ENCODE assay signal across 1 cellular context in genomic region chr12:6542209-6543009, GRCh38.
TF ChIP-seq lines count a peak whose summit lies in the region.

No MANE protein-coding gene starts in this region.

TF ChIP-seq in HepG2, 621 proteins besides CTCF, POLR2A, EP300 and RAD21 (continued from another document and continues in another):
- TF ChIP-seq, protein P1, sequence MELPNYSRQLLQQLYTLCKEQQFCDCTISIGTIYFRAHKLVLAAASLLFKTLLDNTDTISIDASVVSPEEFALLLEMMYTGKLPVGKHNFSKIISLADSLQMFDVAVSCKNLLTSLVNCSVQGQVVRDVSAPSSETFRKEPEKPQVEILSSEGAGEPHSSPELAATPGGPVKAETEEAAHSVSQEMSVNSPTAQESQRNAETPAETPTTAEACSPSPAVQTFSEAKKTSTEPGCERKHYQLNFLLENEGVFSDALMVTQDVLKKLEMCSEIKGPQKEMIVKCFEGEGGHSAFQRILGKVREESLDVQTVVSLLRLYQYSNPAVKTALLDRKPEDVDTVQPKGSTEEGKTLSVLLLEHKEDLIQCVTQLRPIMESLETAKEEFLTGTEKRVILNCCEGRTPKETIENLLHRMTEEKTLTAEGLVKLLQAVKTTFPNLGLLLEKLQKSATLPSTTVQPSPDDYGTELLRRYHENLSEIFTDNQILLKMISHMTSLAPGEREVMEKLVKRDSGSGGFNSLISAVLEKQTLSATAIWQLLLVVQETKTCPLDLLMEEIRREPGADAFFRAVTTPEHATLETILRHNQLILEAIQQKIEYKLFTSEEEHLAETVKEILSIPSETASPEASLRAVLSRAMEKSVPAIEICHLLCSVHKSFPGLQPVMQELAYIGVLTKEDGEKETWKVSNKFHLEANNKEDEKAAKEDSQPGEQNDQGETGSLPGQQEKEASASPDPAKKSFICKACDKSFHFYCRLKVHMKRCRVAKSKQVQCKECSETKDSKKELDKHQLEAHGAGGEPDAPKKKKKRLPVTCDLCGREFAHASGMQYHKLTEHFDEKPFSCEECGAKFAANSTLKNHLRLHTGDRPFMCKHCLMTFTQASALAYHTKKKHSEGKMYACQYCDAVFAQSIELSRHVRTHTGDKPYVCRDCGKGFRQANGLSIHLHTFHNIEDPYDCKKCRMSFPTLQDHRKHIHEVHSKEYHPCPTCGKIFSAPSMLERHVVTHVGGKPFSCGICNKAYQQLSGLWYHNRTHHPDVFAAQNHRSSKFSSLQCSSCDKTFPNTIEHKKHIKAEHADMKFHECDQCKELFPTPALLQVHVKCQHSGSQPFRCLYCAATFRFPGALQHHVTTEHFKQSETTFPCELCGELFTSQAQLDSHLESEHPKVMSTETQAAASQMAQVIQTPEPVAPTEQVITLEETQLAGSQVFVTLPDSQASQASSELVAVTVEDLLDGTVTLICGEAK (IDR thresholded peaks at IDR 0.05) = no peak
- TF ChIP-seq, protein P1 (CRISPR knock-in tag; IDR thresholded peaks at IDR 0.05) = peak; percentile 56
- TF ChIP-seq EED (CRISPR knock-in tag; IDR thresholded peaks at IDR 0.05) (no peak), MXI1 (IDR thresholded peaks at IDR 0.05; ENCODE audit: borderline replicate concordance, low read depth, low read length) (peak; percentile 77; the same call in 1 of the 3 replicates), SPEN (CRISPR knock-in tag; IDR thresholded peaks at IDR 0.05; ENCODE audit: low read depth) (peak; percentile 61; the same call in 1 of the 2 replicates), HHEX (CRISPR knock-in tag; IDR thresholded peaks at IDR 0.05) (no peak), TBL1XR1 (IDR thresholded peaks at IDR 0.05; ENCODE audit: borderline replicate concordance, low read length, partially characterized antibody) (peak; percentile 19), ZNF205 (CRISPR knock-in tag; IDR thresholded peaks at IDR 0.05) (no peak), TCF7L2 (IDR thresholded peaks at IDR 0.05; ENCODE audit: low read depth, low read length) (no peak), SOX5 (CRISPR knock-in tag; IDR thresholded peaks at IDR 0.05; ENCODE audit: borderline replicate concordance) (peak; percentile 84; the same call in 1 of the 2 replicates), FOXA3 (CRISPR knock-in tag; IDR thresholded peaks at IDR 0.05) (peak; percentile 74), ZFP41 (CRISPR knock-in tag; IDR thresholded peaks at IDR 0.05; ENCODE audit: borderline replicate concordance) (no peak), CREM (IDR thresholded peaks at IDR 0.05) (peak; percentile 87), CREM (CRISPR knock-in tag; IDR thresholded peaks at IDR 0.05) (no peak), HDAC1 (CRISPR knock-in tag; IDR thresholded peaks at IDR 0.05) (peak; percentile 87), ZBTB38 (CRISPR knock-in tag; IDR thresholded peaks at IDR 0.05) (no peak), NFATC3 (CRISPR knock-in tag; IDR thresholded peaks at IDR 0.05) (peak; percentile 90; the same call in 1 of the 2 replicates), EEA1 (CRISPR knock-in tag; IDR thresholded peaks at IDR 0.05; ENCODE audit: borderline replicate concordance) (no peak), MYC (CRISPR knock-in tag; IDR thresholded peaks at IDR 0.05; ENCODE audit: borderline replicate concordance) (peak; percentile 43; the same call in 1 of the 2 replicates), ZNF468 (CRISPR knock-in tag; IDR thresholded peaks at IDR 0.05) (no peak), ZGPAT (CRISPR knock-in tag; IDR thresholded peaks at IDR 0.05) (peak; percentile 89), ZBED4 (CRISPR knock-in tag; IDR thresholded peaks at IDR 0.05; ENCODE audit: borderline replicate concordance) (peak; percentile 85; the same call in 1 of the 2 replicates), ZNF20 (CRISPR knock-in tag; IDR thresholded peaks at IDR 0.05) (no peak)
- TF ChIP-seq, protein P2, sequence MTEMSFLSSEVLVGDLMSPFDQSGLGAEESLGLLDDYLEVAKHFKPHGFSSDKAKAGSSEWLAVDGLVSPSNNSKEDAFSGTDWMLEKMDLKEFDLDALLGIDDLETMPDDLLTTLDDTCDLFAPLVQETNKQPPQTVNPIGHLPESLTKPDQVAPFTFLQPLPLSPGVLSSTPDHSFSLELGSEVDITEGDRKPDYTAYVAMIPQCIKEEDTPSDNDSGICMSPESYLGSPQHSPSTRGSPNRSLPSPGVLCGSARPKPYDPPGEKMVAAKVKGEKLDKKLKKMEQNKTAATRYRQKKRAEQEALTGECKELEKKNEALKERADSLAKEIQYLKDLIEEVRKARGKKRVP (CRISPR knock-in tag; IDR thresholded peaks at IDR 0.05) = no peak
- TF ChIP-seq, protein P3, sequence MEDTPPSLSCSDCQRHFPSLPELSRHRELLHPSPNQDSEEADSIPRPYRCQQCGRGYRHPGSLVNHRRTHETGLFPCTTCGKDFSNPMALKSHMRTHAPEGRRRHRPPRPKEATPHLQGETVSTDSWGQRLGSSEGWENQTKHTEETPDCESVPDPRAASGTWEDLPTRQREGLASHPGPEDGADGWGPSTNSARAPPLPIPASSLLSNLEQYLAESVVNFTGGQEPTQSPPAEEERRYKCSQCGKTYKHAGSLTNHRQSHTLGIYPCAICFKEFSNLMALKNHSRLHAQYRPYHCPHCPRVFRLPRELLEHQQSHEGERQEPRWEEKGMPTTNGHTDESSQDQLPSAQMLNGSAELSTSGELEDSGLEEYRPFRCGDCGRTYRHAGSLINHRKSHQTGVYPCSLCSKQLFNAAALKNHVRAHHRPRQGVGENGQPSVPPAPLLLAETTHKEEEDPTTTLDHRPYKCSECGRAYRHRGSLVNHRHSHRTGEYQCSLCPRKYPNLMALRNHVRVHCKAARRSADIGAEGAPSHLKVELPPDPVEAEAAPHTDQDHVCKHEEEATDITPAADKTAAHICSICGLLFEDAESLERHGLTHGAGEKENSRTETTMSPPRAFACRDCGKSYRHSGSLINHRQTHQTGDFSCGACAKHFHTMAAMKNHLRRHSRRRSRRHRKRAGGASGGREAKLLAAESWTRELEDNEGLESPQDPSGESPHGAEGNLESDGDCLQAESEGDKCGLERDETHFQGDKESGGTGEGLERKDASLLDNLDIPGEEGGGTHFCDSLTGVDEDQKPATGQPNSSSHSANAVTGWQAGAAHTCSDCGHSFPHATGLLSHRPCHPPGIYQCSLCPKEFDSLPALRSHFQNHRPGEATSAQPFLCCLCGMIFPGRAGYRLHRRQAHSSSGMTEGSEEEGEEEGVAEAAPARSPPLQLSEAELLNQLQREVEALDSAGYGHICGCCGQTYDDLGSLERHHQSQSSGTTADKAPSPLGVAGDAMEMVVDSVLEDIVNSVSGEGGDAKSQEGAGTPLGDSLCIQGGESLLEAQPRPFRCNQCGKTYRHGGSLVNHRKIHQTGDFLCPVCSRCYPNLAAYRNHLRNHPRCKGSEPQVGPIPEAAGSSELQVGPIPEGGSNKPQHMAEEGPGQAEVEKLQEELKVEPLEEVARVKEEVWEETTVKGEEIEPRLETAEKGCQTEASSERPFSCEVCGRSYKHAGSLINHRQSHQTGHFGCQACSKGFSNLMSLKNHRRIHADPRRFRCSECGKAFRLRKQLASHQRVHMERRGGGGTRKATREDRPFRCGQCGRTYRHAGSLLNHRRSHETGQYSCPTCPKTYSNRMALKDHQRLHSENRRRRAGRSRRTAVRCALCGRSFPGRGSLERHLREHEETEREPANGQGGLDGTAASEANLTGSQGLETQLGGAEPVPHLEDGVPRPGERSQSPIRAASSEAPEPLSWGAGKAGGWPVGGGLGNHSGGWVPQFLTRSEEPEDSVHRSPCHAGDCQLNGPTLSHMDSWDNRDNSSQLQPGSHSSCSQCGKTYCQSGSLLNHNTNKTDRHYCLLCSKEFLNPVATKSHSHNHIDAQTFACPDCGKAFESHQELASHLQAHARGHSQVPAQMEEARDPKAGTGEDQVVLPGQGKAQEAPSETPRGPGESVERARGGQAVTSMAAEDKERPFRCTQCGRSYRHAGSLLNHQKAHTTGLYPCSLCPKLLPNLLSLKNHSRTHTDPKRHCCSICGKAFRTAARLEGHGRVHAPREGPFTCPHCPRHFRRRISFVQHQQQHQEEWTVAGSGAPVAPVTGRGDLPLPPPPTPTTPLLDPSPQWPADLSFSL (CRISPR knock-in tag; IDR thresholded peaks at IDR 0.05) = no peak
- TF ChIP-seq, protein P4, sequence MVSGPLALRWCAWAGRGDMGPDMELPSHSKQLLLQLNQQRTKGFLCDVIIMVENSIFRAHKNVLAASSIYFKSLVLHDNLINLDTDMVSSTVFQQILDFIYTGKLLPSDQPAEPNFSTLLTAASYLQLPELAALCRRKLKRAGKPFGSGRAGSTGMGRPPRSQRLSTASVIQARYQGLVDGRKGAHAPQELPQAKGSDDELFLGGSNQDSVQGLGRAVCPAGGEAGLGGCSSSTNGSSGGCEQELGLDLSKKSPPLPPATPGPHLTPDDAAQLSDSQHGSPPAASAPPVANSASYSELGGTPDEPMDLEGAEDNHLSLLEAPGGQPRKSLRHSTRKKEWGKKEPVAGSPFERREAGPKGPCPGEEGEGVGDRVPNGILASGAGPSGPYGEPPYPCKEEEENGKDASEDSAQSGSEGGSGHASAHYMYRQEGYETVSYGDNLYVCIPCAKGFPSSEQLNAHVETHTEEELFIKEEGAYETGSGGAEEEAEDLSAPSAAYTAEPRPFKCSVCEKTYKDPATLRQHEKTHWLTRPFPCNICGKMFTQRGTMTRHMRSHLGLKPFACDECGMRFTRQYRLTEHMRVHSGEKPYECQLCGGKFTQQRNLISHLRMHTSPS (CRISPR knock-in tag; IDR thresholded peaks at IDR 0.05; ENCODE audit: low read depth) = peak; percentile 81
- TF ChIP-seq, protein P5, sequence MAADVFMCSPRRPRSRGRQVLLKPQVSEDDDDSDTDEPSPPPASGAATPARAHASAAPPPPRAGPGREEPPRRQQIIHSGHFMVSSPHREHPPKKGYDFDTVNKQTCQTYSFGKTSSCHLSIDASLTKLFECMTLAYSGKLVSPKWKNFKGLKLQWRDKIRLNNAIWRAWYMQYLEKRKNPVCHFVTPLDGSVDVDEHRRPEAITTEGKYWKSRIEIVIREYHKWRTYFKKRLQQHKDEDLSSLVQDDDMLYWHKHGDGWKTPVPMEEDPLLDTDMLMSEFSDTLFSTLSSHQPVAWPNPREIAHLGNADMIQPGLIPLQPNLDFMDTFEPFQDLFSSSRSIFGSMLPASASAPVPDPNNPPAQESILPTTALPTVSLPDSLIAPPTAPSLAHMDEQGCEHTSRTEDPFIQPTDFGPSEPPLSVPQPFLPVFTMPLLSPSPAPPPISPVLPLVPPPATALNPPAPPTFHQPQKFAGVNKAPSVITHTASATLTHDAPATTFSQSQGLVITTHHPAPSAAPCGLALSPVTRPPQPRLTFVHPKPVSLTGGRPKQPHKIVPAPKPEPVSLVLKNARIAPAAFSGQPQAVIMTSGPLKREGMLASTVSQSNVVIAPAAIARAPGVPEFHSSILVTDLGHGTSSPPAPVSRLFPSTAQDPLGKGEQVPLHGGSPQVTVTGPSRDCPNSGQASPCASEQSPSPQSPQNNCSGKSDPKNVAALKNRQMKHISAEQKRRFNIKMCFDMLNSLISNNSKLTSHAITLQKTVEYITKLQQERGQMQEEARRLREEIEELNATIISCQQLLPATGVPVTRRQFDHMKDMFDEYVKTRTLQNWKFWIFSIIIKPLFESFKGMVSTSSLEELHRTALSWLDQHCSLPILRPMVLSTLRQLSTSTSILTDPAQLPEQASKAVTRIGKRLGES (CRISPR knock-in tag; IDR thresholded peaks at IDR 0.05; ENCODE audit: borderline replicate concordance) = no peak
